Comparison of ENCODE assay signal across 1 cellular context in genomic region chr14:92563359-92563758, GRCh38.
TF ChIP-seq lines count a peak whose summit lies in the region.

No MANE protein-coding gene starts in this region.

TF ChIP-seq in SK-N-SH, 30 proteins besides CTCF, POLR2A, EP300 and RAD21 (continued from another document):
- TF ChIP-seq REST (IDR thresholded peaks at IDR 0.05; ENCODE audit: low read depth, low read length) = no peak
